ENCODE assay signal across 9 cellular contexts in genomic region chr3:13282986-13283876, GRCh38.
DNase-seq lines count a peak whose midpoint lies in the region; ATAC-seq, FAIRE-seq and TF ChIP-seq lines count a peak whose summit lies in the region.
"Had no signal": no experiment of that assay in that cellular context is flagged by ENCODE, and none has a peak within 500 bp of the region (broad histone marks: within the 10 kb centered on the region; RNA-seq: fewer than 3 reads in every experiment).

No MANE protein-coding gene starts in this region.

- H3K27ac ChIP-seq in K562 (ENCODE audit: extremely low read depth, low read depth, low read length) (no peak overlapping the region), HepG2 (ENCODE audit: extremely low read length, insufficient read depth, low read length) (no peak overlapping the region), urinary bladder (ENCODE audit: low read depth) (no peak overlapping the region)

- POLR2A ChIA-PET in K562 (lab: Yijun Ruan, JAX) (interaction anchor here (0.6 to 1.4 kb wide), 8 partner anchors 9 to 1305 kb away, joined by 3 to 6 read pairs (median 3); no protein-coding TSS in a partner anchor), HepG2 (lab: Yijun Ruan, JAX) (interaction anchor here (1.0 to 1.4 kb wide), 3 partner anchors 20 to 169 kb away, joined by 3 to 4 read pairs (median 3); no protein-coding TSS in a partner anchor)

- peak overlapping the region in 1 of 2 experiments; percentile 88; a peak in 2 of 4 replicates for H3K9ac ChIP-seq in K562 (ENCODE audit: insufficient read depth in 1 of 2, low read depth in 2 of 2, low read length in 2 of 2)
- H3K9ac ChIP-seq in HepG2 (ENCODE audit: insufficient read depth, low read depth, low read length), result peak overlapping the region; percentile 88

- no TSS peak for BruUV-seq in K562 (replicated peaks; lab: Mats Ljungman, UMichigan)
- BruUV-seq in HepG2 (replicated peaks; lab: Mats Ljungman, UMichigan), result no TSS peak

- H3K4me3 ChIP-seq in GM08714 (ENCODE audit: low read length), result peak overlapping the region; percentile 27; the same call in 1 of the 2 replicates
- H3K4me3 ChIP-seq in LNCaP clone FGC (ENCODE audit: low read depth, low read length), result peak overlapping the region; percentile 29
- H3K4me3 ChIP-seq in K562, result peak overlapping the region; percentile 34
- H3K4me3 ChIP-seq in HepG2 (replicated peaks in 1 of 3; ENCODE audit: insufficient read depth in 1 of 3, low read depth in 2 of 3, low read length in 3 of 3), result peak overlapping the region; percentile 76 to 94 (median 93)
- peak overlapping the region; percentile 75 for H3K4me3 ChIP-seq in urinary bladder (ENCODE audit: low read depth, low read length)

- TF ChIP-seq RAD21 in K562 (CRISPR knock-in tag; conservative IDR thresholded peaks at IDR 0.05 in 1 of 2, IDR thresholded peaks at IDR 0.05 in 1 of 2), result peak in 1 of 2 experiments; percentile 63; a peak in 2 of 4 replicates
- peak; percentile 47 for TF ChIP-seq RAD21 in HepG2 (CRISPR knock-in tag; IDR thresholded peaks at IDR 0.05)

- peak; percentile 45 for TF ChIP-seq CTCF in LNCaP clone FGC (IDR thresholded peaks at IDR 0.05; ENCODE audit: control insufficient read depth, extremely low read depth, insufficient read depth)
- peak; percentile 62 to 76 (median 67) for TF ChIP-seq CTCF in K562 (IDR thresholded peaks at IDR 0.05 in 2 of 3, conservative IDR thresholded peaks at IDR 0.05 in 1 of 3; ENCODE audit: insufficient read depth in 2 of 3, low read depth in 1 of 3, low read length in 3 of 3)
- peak; percentile 61 for TF ChIP-seq CTCF in HepG2 (CRISPR knock-in tag; IDR thresholded peaks at IDR 0.05)

- TF ChIP-seq EP300 in K562 (IDR thresholded peaks at IDR 0.05; ENCODE audit: low read length) (no peak), HepG2 (IDR thresholded peaks at IDR 0.05; ENCODE audit: low read depth in 2 of 2, low read length in 2 of 2) (no peak), HepG2 (CRISPR knock-in tag; IDR thresholded peaks at IDR 0.05; ENCODE audit: borderline replicate concordance) (no peak)

- peak overlapping the region; percentile 86 for H2AFZ ChIP-seq in K562 (ENCODE audit: low read depth, low read length)
- H2AFZ ChIP-seq in HepG2 (ENCODE audit: low read length), result no peak overlapping the region

- 1% methylated on average over 58 of the region's 93 CpGs for WGBS in K562 (ENCODE audit: insufficient coverage, low coverage, missing lambda C conversion rate)
- WGBS in HepG2 (ENCODE audit: low lambda C conversion rate), result 1% methylated on average over 23 of the region's 93 CpGs
- 3% methylated on average over 93 of the region's 93 CpGs for WGBS in urinary bladder

- H3K36me3 ChIP-seq in K562 (ENCODE audit: control insufficient read depth, insufficient read depth, low read length) (no peaks in the 10 kb centered on the region), HepG2 (replicated peaks in 1 of 2; ENCODE audit: control insufficient read depth in 1 of 2, insufficient read depth in 2 of 2, low read length in 2 of 2) (peaks cover 0 to 4% of the 10 kb centered on the region in 2 experiments; a peak in 1 of 5 replicates), urinary bladder (ENCODE audit: insufficient read depth) (no peaks in the 10 kb centered on the region)

- FAIRE-seq in K562 (lab: Jason Lieb, UNC) (peak; percentile 98), HepG2 (lab: Jason Lieb, UNC) (peak; percentile 75)
- FAIRE-seq: islet of Langerhans had no signal

- intact Hi-C loops in K562 (cut with micrococcal nuclease) (loop anchor here (1.0 to 10.0 kb wide), 3 partner anchors 169 to 372 kb away; no protein-coding TSS in a partner anchor), HepG2 (cut with micrococcal nuclease; ENCODE audit: unreplicated experiment) (loop anchor here (1.0 to 5.0 kb wide), 3 partner anchors 59 to 190 kb away; no protein-coding TSS in a partner anchor)

- H3K9me3 ChIP-seq in K562 (replicated peaks; ENCODE audit: control insufficient read depth, insufficient read depth, low read depth, low read length) (peaks cover 11% of the 10 kb centered on the region), HepG2 (ENCODE audit: low read length) (peaks cover 14% of the 10 kb centered on the region)

- ATAC-seq in K562 (peak; percentile 96), HepG2 (peak; percentile 39), GM18502 (IDR thresholded peaks at IDR 0.05; ENCODE audit: poor library complexity, unreplicated experiment) (no peak), GM18873 (IDR thresholded peaks at IDR 0.05; ENCODE audit: low FRiP score, unreplicated experiment) (no peak)

- H3K4me2 ChIP-seq in K562 (ENCODE audit: insufficient read depth, low read length) (peak overlapping the region; percentile 71), HepG2 (ENCODE audit: low read depth, low read length) (peak overlapping the region; percentile 90)

- H3K9me1 ChIP-seq in K562 (ENCODE audit: control insufficient read depth, insufficient read depth, low read length), result no peaks in the 10 kb centered on the region

- H3K4me1 ChIP-seq in K562 (replicated peaks in 1 of 2; ENCODE audit: control insufficient read depth in 2 of 2, insufficient read depth in 2 of 2, low read length in 2 of 2) (peaks cover 6 to 27% of the 10 kb centered on the region in 2 experiments; a peak in 4 of 5 replicates), HepG2 (ENCODE audit: insufficient read depth, low read length) (peaks cover 63% of the 10 kb centered on the region), urinary bladder (ENCODE audit: insufficient read depth) (no peaks in the 10 kb centered on the region)

- TF ChIP-seq POLR2A in K562 (conservative IDR thresholded peaks at IDR 0.05) (no peak), HepG2 (IDR thresholded peaks at IDR 0.05; ENCODE audit: insufficient read depth in 1 of 2, low read depth in 2 of 2, low read length in 2 of 2) (0 out of 4 replicates have a peak, but pooled peaks of 1 of the 2 experiments have one; percentile 32)

- H3K79me2 ChIP-seq in K562 (ENCODE audit: control insufficient read depth, insufficient read depth, low read length) (no peaks in the 10 kb centered on the region), HepG2 (ENCODE audit: insufficient read depth, low read length) (peaks cover 39% of the 10 kb centered on the region)

- in situ Hi-C loops in K562 (cut with MboI), result no loop called here
- in situ Hi-C loops in HepG2 (cut with HindIII; ENCODE audit: extremely low pct_ligation_motif_present, low pct_unique_long_range_greater_than_20kb), result loop anchor here (5.0 kb wide), 1 partner anchor 191 kb away; no protein-coding TSS in a partner anchor

- CTCF ChIA-PET in K562 (lab: Yijun Ruan, JAX; ENCODE audit: low intra/inter-chr PET ratio) (interaction anchor here (0.7 to 1.1 kb wide), 2 partner anchors 191 to 416 kb away, joined by 3 read pairs; no protein-coding TSS in a partner anchor), HepG2 (lab: Yijun Ruan, JAX; ENCODE audit: low intra/inter-chr PET ratio, low total read pairs) (interaction anchor here (0.9 to 1.6 kb wide), 5 partner anchors 20 to 178 kb away, joined by 3 to 4 read pairs (median 4); no protein-coding TSS in a partner anchor)

- DNase-seq in LNCaP clone FGC (ENCODE audit: low read depth), result no peak
- peak; percentile 88 to 93 (median 91) for DNase-seq in K562 (ENCODE audit: extremely low read depth in 1 of 4, low spot score in 3 of 4)
- no peak for DNase-seq in HepG2 (ENCODE audit: low spot score)
- no peak for DNase-seq in Ammon's horn (ENCODE audit: low spot score)

- H4K20me1 ChIP-seq in K562 (replicated peaks; ENCODE audit: control insufficient read depth, insufficient read depth, low read length) (peaks cover under 1% of the 10 kb centered on the region; the same call in 1 of the 2 replicates), HepG2 (ENCODE audit: insufficient read depth, low read length) (peaks cover 2% of the 10 kb centered on the region; the same call in 1 of the 2 replicates)

- H3K27me3 ChIP-seq in K562 (ENCODE audit: control insufficient read depth in 2 of 2, insufficient read depth in 2 of 2, low read length in 2 of 2) (peaks cover 13 to 52% of the 10 kb centered on the region in 2 experiments; a peak in 4 of 5 replicates), HepG2 (ENCODE audit: control insufficient read depth in 1 of 2, insufficient read depth in 2 of 2, low read length in 2 of 2) (peaks cover 2 to 26% of the 10 kb centered on the region in 2 experiments; a peak in 3 of 5 replicates)

TF ChIP-seq in K562, 482 proteins besides CTCF, POLR2A, EP300 and RAD21 (continues in another document):
- TF ChIP-seq PKNOX1 (IDR thresholded peaks at IDR 0.05), result no peak
- TF ChIP-seq MEIS2 (IDR thresholded peaks at IDR 0.05; ENCODE audit: partially characterized antibody), result no peak
- no peak for TF ChIP-seq NRF1 (conservative IDR thresholded peaks at IDR 0.05 in 1 of 2, IDR thresholded peaks at IDR 0.05 in 1 of 2)
- no peak for TF ChIP-seq ZNF311 (CRISPR knock-in tag; IDR thresholded peaks at IDR 0.05)
- TF ChIP-seq ZNF507 (tag; conservative IDR thresholded peaks at IDR 0.05), result no peak
- TF ChIP-seq NFIX (CRISPR knock-in tag; IDR thresholded peaks at IDR 0.05; ENCODE audit: low read depth), result no peak
- TF ChIP-seq POLR2G (IDR thresholded peaks at IDR 0.05; ENCODE audit: low read depth, low read length), result peak; percentile 51

TF ChIP-seq in HepG2, 621 proteins besides CTCF, POLR2A, EP300 and RAD21 (continues in another document):
- TF ChIP-seq ZSCAN9 (CRISPR knock-in tag; IDR thresholded peaks at IDR 0.05; ENCODE audit: borderline replicate concordance) (no peak), NR2F1 (CRISPR knock-in tag; IDR thresholded peaks at IDR 0.05) (no peak), HIC2 (CRISPR knock-in tag; IDR thresholded peaks at IDR 0.05; ENCODE audit: low read depth) (0 out of 2 replicates have a peak, but pooled peaks have one; percentile 28)

Comparison
In these comparisons a context has a peak if more than half of its experiments do, and no peak if none do; other contexts are left out.
1. H3K4me3 ChIP-seq: peak in every context shown above with its lines; median percentile 93 in HepG2; 75 in urinary bladder; 34 in K562; 29 in LNCaP clone FGC; 27 in GM08714.
2. DNase-seq: peak in K562 (4 of 4); none in LNCaP clone FGC (single experiment), HepG2 (single experiment) and Ammon's horn (single experiment).
3. ATAC-seq: peak in K562 (single experiment) and HepG2 (single experiment); none in GM18502 (single experiment) and GM18873 (single experiment).
4. Peak in every context shown above with its lines, with median percentiles within 50 percentile points of each other: CTCF ChIP-seq.